15 cellular contexts compared by ENCODE assay signal in genomic region chr1:23699280-23700179, GRCh38. TPM values are rescaled to one million over a fixed set of nuclear protein-coding genes. Genes with fewer than 3 reads are reported as not detected.
A peak's percentile ranks its signal among the peaks of the same experiment; 100 is the strongest.
DNase-seq lines count a peak whose midpoint lies in the region; ATAC-seq, FAIRE-seq and TF ChIP-seq lines count a peak whose summit lies in the region.
"Had no signal": no experiment of that assay in that cellular context is flagged by ENCODE, and none has a peak within 500 bp of the region (broad histone marks: within the 10 kb centered on the region; RNA-seq: fewer than 3 reads in every experiment).

No MANE protein-coding gene starts in this region.

- H3K4me3 ChIP-seq in DND-41 (ENCODE audit: low read depth in 1 of 2, low read length in 2 of 2) (no peak overlapping the region), fibroblast of mammary gland (ENCODE audit: control insufficient read depth, low read depth, low read length) (no peak overlapping the region), mesenchymal stem cell (ENCODE audit: insufficient read depth in 1 of 2, low read depth in 1 of 2, low read length in 2 of 2) (no peak overlapping the region), pancreas (no peak overlapping the region)
- H3K4me3 ChIP-seq: right atrium auricular region, suprapubic skin had no signal

- H3K4me1 Mint-ChIP-seq in WTC11, result peaks cover 27% of the 10 kb centered on the region

- TF ChIP-seq CTCF in DND-41 (IDR thresholded peaks at IDR 0.05; ENCODE audit: borderline replicate concordance, extremely low read depth, low read length, poor library complexity, severe bottlenecking) (no peak), WTC11 (IDR thresholded peaks at IDR 0.05) (no peak), fibroblast of mammary gland (conservative IDR thresholded peaks at IDR 0.05; ENCODE audit: control insufficient read depth, insufficient read depth, low read depth, low read length) (no peak), pancreas (IDR thresholded peaks at IDR 0.05) (no peak)

- H4K91ac ChIP-seq in mesenchymal stem cell (ENCODE audit: low read length), result no peak overlapping the region

- no peaks in the 10 kb centered on the region for H3K9me3 Mint-ChIP-seq in WTC11
- H3K9me3 Mint-ChIP-seq: activated naive CD4-positive, alpha-beta T cell treated with anti-CD3 and anti-CD28 coated beads, Interleukin-2, amount 10 ng/mL, durations not matched to agents 7 days and 5 days had no signal

- H3K79me1 ChIP-seq in mesenchymal stem cell (replicated peaks; ENCODE audit: low read length, poor library complexity, severe bottlenecking), result no peaks in the 10 kb centered on the region

- intact Hi-C loops in pancreas (cut with DNase I), result loop anchor here in 2 of 3 donors (5.0 to 10.0 kb wide), 2 partner anchors 43 to 45 kb away; partner anchors contain the start of gene ELOA (in 2 of the 2)

- H2BK12ac ChIP-seq in mesenchymal stem cell (ENCODE audit: low read length in 2 of 2), result peak overlapping the region in 1 of 2 experiments; percentile 80

- no peak overlapping the region for H3K9ac ChIP-seq in DND-41 (ENCODE audit: low read depth, low read length)
- H3K9ac ChIP-seq in mesenchymal stem cell (ENCODE audit: low read length), result no peak overlapping the region

- H3K4me2 ChIP-seq in DND-41 (ENCODE audit: insufficient read depth, low read length) (no peak overlapping the region), mesenchymal stem cell (ENCODE audit: low read length, poor library complexity, severe bottlenecking) (no peak overlapping the region)

- peaks cover 89% of the 10 kb centered on the region for H3K36me3 ChIP-seq in DND-41 (ENCODE audit: insufficient read depth, low read length)
- H3K36me3 ChIP-seq in mesenchymal stem cell (ENCODE audit: control insufficient read depth in 1 of 2, insufficient read depth in 2 of 2, low read depth in 1 of 2, low read length in 2 of 2), result peaks cover 49 to 94% of the 10 kb centered on the region in 2 experiments
- peaks cover 6 to 55% (median 36%) of the 10 kb centered on the region in 3 donors for H3K36me3 ChIP-seq in pancreas

- H3K27me3 Mint-ChIP-seq in WTC11 (ENCODE audit: low read depth), result no peaks in the 10 kb centered on the region
- H3K27me3 Mint-ChIP-seq: activated naive CD4-positive, alpha-beta T cell treated with anti-CD3 and anti-CD28 coated beads, Interleukin-2, amount 10 ng/mL, durations not matched to agents 7 days and 5 days had no signal

- no peak overlapping the region for H2BK15ac ChIP-seq in mesenchymal stem cell (ENCODE audit: low read depth, poor library complexity, severe bottlenecking)

- H3K18ac ChIP-seq in mesenchymal stem cell (ENCODE audit: low read depth in 1 of 2, low read length in 2 of 2), result no peak overlapping the region

- H2BK120ac ChIP-seq in mesenchymal stem cell (ENCODE audit: low read depth, low read length), result no peak overlapping the region

- FAIRE-seq in pancreas (lab: Jason Lieb, UNC), result no peak
- FAIRE-seq: endometrium had no signal

- no peak overlapping the region for H3K23ac ChIP-seq in mesenchymal stem cell (ENCODE audit: low read length in 2 of 2)

- H3K9me3 ChIP-seq in DND-41 (ENCODE audit: insufficient read depth, low read length, severe bottlenecking) (no peaks in the 10 kb centered on the region), mesenchymal stem cell (ENCODE audit: control insufficient read depth, low read length) (no peaks in the 10 kb centered on the region), pancreas (no peaks in the 10 kb centered on the region)
- H3K9me3 ChIP-seq: right atrium auricular region, suprapubic skin had no signal

- no peak overlapping the region for H3K14ac ChIP-seq in mesenchymal stem cell (ENCODE audit: low read length in 2 of 2)

- peak; percentile 42; the same call in 1 of the 3 replicates for ATAC-seq in DND-41 (ENCODE audit: insufficient read depth, low read depth)
- ATAC-seq in WTC11, result peak; percentile 6; the same call in 1 of the 2 replicates
- no peak for ATAC-seq in pancreas

- peak; percentile 1 for TF ChIP-seq POLR2A in GM19099 (IDR thresholded peaks at IDR 0.05; ENCODE audit: extremely low read depth, insufficient read length, low read depth)

- CTCF ChIA-PET in WTC11 (lab: Charles Lee), result interaction anchor here (0.6 to 2.4 kb wide), 6 partner anchors 8 to 154 kb away, joined by 3 to 12 read pairs (median 4); partner anchors contain the start of gene RPL11

- POLR2A ChIA-PET in WTC11 (lab: Charles Lee), result interaction anchor here (0.5 to 1.2 kb wide), 4 partner anchors 34 to 1156 kb away, joined by 3 to 6 read pairs (median 3); no protein-coding TSS in a partner anchor

- no peak overlapping the region for H3K4me3 Mint-ChIP-seq in WTC11
- H3K4me3 Mint-ChIP-seq: activated naive CD4-positive, alpha-beta T cell treated with anti-CD3 and anti-CD28 coated beads, Interleukin-2, amount 10 ng/mL, durations not matched to agents 7 days and 5 days had no signal

- H3K27ac Mint-ChIP-seq in WTC11, result peak overlapping the region; percentile 83
- H3K27ac Mint-ChIP-seq: activated naive CD4-positive, alpha-beta T cell treated with anti-CD3 and anti-CD28 coated beads, Interleukin-2, amount 10 ng/mL, durations not matched to agents 7 days and 5 days had no signal

- peaks cover 61% of the 10 kb centered on the region for H4K20me1 ChIP-seq in DND-41 (ENCODE audit: insufficient read depth, low read length)

- no peak overlapping the region for H4K8ac ChIP-seq in mesenchymal stem cell (ENCODE audit: low read length)

- DNase-seq in DND-41 (peak; percentile 17), WTC11 (ENCODE audit: low spot score) (no peak), fibroblast of mammary gland (ENCODE audit: low read depth) (peak; percentile 47), mesenchymal stem cell (no peak), NCI-H1436 (lab: John Stamatoyannopoulos, UW) (no peak), pancreas (no peak), HCEC 1CT (no peak)
- DNase-seq: activated naive CD4-positive, alpha-beta T cell treated with anti-CD3 and anti-CD28 coated beads, Interleukin-2, amount 10 ng/mL, durations not matched to agents 7 days and 5 days; central memory CD4-positive, alpha-beta T cell; kidney glomerular epithelial cell had no signal

- H2AFZ ChIP-seq in DND-41 (ENCODE audit: low read depth, low read length) (no peak overlapping the region), mesenchymal stem cell (ENCODE audit: low read depth, low read length) (no peak overlapping the region)

- H3K79me2 ChIP-seq in DND-41 (ENCODE audit: insufficient read depth, low read length), result peaks cover 68% of the 10 kb centered on the region

- no peak overlapping the region for H2BK5ac ChIP-seq in mesenchymal stem cell (ENCODE audit: low read depth, low read length, poor library complexity, severe bottlenecking)

- H3K4me1 ChIP-seq in DND-41 (ENCODE audit: insufficient read depth, low read length) (peaks cover 24% of the 10 kb centered on the region), mesenchymal stem cell (ENCODE audit: control insufficient read depth, insufficient read depth, low read depth, low read length) (peaks cover 12% of the 10 kb centered on the region), pancreas (peaks cover 0 to 22% (median 3%) of the 10 kb centered on the region in 3 donors)

- H3K27ac ChIP-seq in DND-41 (ENCODE audit: low read length), result no peak overlapping the region
- no peak overlapping the region for H3K27ac ChIP-seq in mesenchymal stem cell (ENCODE audit: low read length, poor library complexity, severe bottlenecking)
- no peak overlapping the region for H3K27ac ChIP-seq in pancreas
- H3K27ac ChIP-seq: C4-2B, right atrium auricular region, suprapubic skin had no signal

- WGBS in mesenchymal stem cell, result 95% methylated on average over 7 of the region's 7 CpGs
- 76 to 84% methylated on average over 7 of the region's 7 CpGs for WGBS in pancreas, 2 donors

- H2AK5ac ChIP-seq in mesenchymal stem cell (ENCODE audit: low read length, severe bottlenecking), result no peak overlapping the region

- no peak overlapping the region for H3K4ac ChIP-seq in mesenchymal stem cell (ENCODE audit: low read depth in 1 of 2, low read length in 2 of 2)

- H3K36me3 Mint-ChIP-seq in WTC11, result peaks cover 81% of the 10 kb centered on the region

- H3K27me3 ChIP-seq in DND-41 (ENCODE audit: insufficient read depth, low read length, poor library complexity), result no peaks in the 10 kb centered on the region
- H3K27me3 ChIP-seq in mesenchymal stem cell (ENCODE audit: control insufficient read depth in 1 of 2, insufficient read depth in 1 of 2, low read length in 2 of 2), result no peaks in the 10 kb centered on the region
- H3K27me3 ChIP-seq in pancreas, result no peaks in the 10 kb centered on the region
- H3K27me3 ChIP-seq: right atrium auricular region, suprapubic skin had no signal

TF ChIP-seq in WTC11, 78 proteins besides CTCF, POLR2A, EP300 and RAD21 (continues in another document):
- 0 out of 2 replicates have a peak, but pooled peaks have one; percentile 41 for TF ChIP-seq ZNF671 (CRISPR knock-in tag; IDR thresholded peaks at IDR 0.05)
- no peak for TF ChIP-seq TEAD1 (CRISPR knock-in tag; IDR thresholded peaks at IDR 0.05)
- TF ChIP-seq MYBL2 (CRISPR knock-in tag; IDR thresholded peaks at IDR 0.05), result no peak
- 0 out of 2 replicates have a peak, but pooled peaks have one; percentile 34 for TF ChIP-seq ZNF425 (CRISPR knock-in tag; conservative IDR thresholded peaks at IDR 0.05)
- 0 out of 2 replicates have a peak, but pooled peaks have one; percentile 15 for TF ChIP-seq ZNF416 (CRISPR knock-in tag; IDR thresholded peaks at IDR 0.05)

RNA-seq across cellular contexts. Expression of gene RPL11, which starts 7.9 kb away (rescaled TPM):
- total RNA-seq in WTC11 (2021) (1,406 to 1,500 TPM (median 1,442 TPM) in 3 replicates), pancreas (100 to 1,000 TPM; 511 to 819 (median 681) TPM)
- 2,341 TPM for polyA plus RNA-seq in mesenchymal stem cell (2013, experiment 1 of 2)
- polyA plus RNA-seq in mesenchymal stem cell (2013, experiment 2 of 2), result 2,276 TPM
- polyA plus RNA-seq in pancreas, result 1,000 to 10,000 TPM; 1,351 to 1,484 TPM

RNA-seq across cellular contexts. Expression of gene ELOA, which starts 43.7 kb away (rescaled TPM):
- total RNA-seq in WTC11 (2021) (35.9 to 45.1 TPM (median 36.6 TPM) in 3 replicates), pancreas (10 to 100 TPM; 23.5 to 33.9 (median 27.0) TPM)
- polyA plus RNA-seq in mesenchymal stem cell (2013, experiment 1 of 2), result 29.3 TPM
- 28.1 TPM for polyA plus RNA-seq in mesenchymal stem cell (2013, experiment 2 of 2)
- 10 to 100 TPM; 10.6 to 13.8 TPM for polyA plus RNA-seq in pancreas

Comparison
In these comparisons a context has a peak if more than half of its experiments do, and no peak if none do; other contexts are left out.
1. ATAC-seq: peak in DND-41 (single experiment) and WTC11 (single experiment); none in pancreas (0 of 4).
2. DNase-seq: peak in DND-41 (single experiment) and fibroblast of mammary gland (single experiment); none in WTC11 (single experiment), mesenchymal stem cell (single experiment), NCI-H1436 (single experiment), pancreas (0 of 6) and HCEC 1CT (single experiment).